ENCODE assay signal across 20 cellular contexts in the genomic region with DNA sequence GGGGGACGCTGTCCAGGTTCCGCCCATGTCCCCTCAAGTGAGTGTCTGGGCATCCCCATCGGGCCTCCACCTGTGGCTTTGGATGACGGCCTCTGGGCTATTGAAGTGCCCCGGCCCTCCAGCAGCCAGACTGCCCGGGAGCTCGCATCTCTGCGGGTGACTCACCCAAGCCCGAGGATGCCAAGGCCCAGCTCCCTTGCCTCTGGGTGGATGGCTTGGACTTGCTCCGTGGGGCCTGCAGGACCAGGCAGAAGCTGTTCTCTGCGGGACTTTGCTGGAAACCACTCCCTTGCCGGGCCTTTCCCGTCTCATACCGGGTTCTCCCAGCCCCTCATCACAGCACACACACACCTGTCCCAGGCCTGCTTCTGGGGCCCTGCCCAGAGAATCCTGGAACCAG. TPM values are rescaled to one million over a fixed set of nuclear protein-coding genes. Genes with fewer than 3 reads are reported as not detected.
DNase-seq lines count a peak whose midpoint lies in the region; ATAC-seq lines count a peak whose summit lies in the region.
"Had no signal": no experiment of that assay in that cellular context is flagged by ENCODE, and none has a peak within 500 bp of the region (broad histone marks: within the 10 kb centered on the region; RNA-seq: fewer than 3 reads in every experiment).

No MANE protein-coding gene starts in this region.

- H3K27me3 ChIP-seq in GM23248 (replicated peaks; ENCODE audit: insufficient read depth) (no peaks in the 10 kb centered on the region), adipocyte (replicated peaks; ENCODE audit: control insufficient read depth, insufficient read depth, low read length) (no peaks in the 10 kb centered on the region)
- H3K27me3 ChIP-seq: pancreas, sigmoid colon had no signal

- no peaks in the 10 kb centered on the region for H3K36me3 Mint-ChIP-seq in activated CD4-positive, alpha-beta T cell treated with anti-CD3 and anti-CD28 coated beads, Interleukin-2, amount 10 ng/mL, durations not matched to agents 24 days and 14 days (ENCODE audit: low read depth)
- H3K36me3 Mint-ChIP-seq: natural killer cell had no signal

- H3K4me3 ChIP-seq in GM23248, result no peak overlapping the region
- no peak overlapping the region for H3K4me3 ChIP-seq in adipocyte (ENCODE audit: low read length)
- H3K4me3 ChIP-seq: pancreas, sigmoid colon had no signal

- H3F3A ChIP-seq in GM23248 (ENCODE audit: insufficient read depth), result no peaks in the 10 kb centered on the region

- H3K4me3 Mint-ChIP-seq in activated CD4-positive, alpha-beta T cell treated with anti-CD3 and anti-CD28 coated beads, Interleukin-2, amount 10 ng/mL, durations not matched to agents 24 days and 14 days, result no peak overlapping the region
- H3K4me3 Mint-ChIP-seq: H9, natural killer cell, T-cell had no signal

- intact Hi-C loops in left cardiac atrium (cut with DNase I), result no loop called here
- intact Hi-C loops in activated CD4-positive, alpha-beta T cell treated with anti-CD3 and anti-CD28 coated beads, Interleukin-2, amount 10 ng/mL, durations not matched to agents 24 days and 14 days (cut with micrococcal nuclease), result no loop called here

- H2AFZ ChIP-seq in GM23248, result no peak overlapping the region

- no peaks in the 10 kb centered on the region for H3K9me3 ChIP-seq in GM23248 (ENCODE audit: low read depth)
- peaks cover 7% of the 10 kb centered on the region for H3K9me3 ChIP-seq in adipocyte (ENCODE audit: control insufficient read depth, low read length)
- H3K9me3 ChIP-seq: pancreas had no signal

- H3K36me3 ChIP-seq in GM23248 (ENCODE audit: low read depth) (no peaks in the 10 kb centered on the region), adipocyte (ENCODE audit: control insufficient read depth, insufficient read depth, low read length, severe bottlenecking) (no peaks in the 10 kb centered on the region)
- H3K36me3 ChIP-seq: pancreas had no signal

- no peaks in the 10 kb centered on the region for H3K4me1 Mint-ChIP-seq in activated CD4-positive, alpha-beta T cell treated with anti-CD3 and anti-CD28 coated beads, Interleukin-2, amount 10 ng/mL, durations not matched to agents 24 days and 14 days
- H3K4me1 Mint-ChIP-seq: H9, natural killer cell, T-cell had no signal

- H3K4me1 ChIP-seq in GM23248 (ENCODE audit: insufficient read depth) (no peaks in the 10 kb centered on the region), adipocyte (ENCODE audit: control insufficient read depth, insufficient read depth, low read length) (no peaks in the 10 kb centered on the region)
- H3K4me1 ChIP-seq: pancreas, sigmoid colon had no signal

- H3K79me2 ChIP-seq in GM23248 (ENCODE audit: insufficient read depth), result no peaks in the 10 kb centered on the region

- H4K20me1 ChIP-seq in GM23248 (ENCODE audit: insufficient read depth), result no peaks in the 10 kb centered on the region

- 24 to 32% methylated on average over 14 of the region's 14 CpGs for WGBS in GM23248 (ENCODE audit: low coverage in 1 of 2, low lambda C conversion rate in 2 of 2, missing lambda C conversion rate in 2 of 2), 2 experiments

- in situ Hi-C loops in GM23248 (cut with MboI), result no loop called here

- H3K4me2 ChIP-seq in GM23248 (ENCODE audit: unreplicated experiment), result no peak overlapping the region

- peaks cover 2% of the 10 kb centered on the region for H3K27me3 Mint-ChIP-seq in activated CD4-positive, alpha-beta T cell treated with anti-CD3 and anti-CD28 coated beads, Interleukin-2, amount 10 ng/mL, durations not matched to agents 24 days and 14 days
- H3K27me3 Mint-ChIP-seq: stimulated activated naive B cell treated with anti-CD40 and anti-IgM and Interleukin-4, amounts not matched to agents 10 μg/mL and 1 μg/mL and 100 μg/mL, for 72 hours; T-cell had no signal

- H3K9ac ChIP-seq in GM23248 (no peak overlapping the region), adipocyte (ENCODE audit: low read length) (no peak overlapping the region)

- no peak overlapping the region for H3K27ac ChIP-seq in GM23248
- H3K27ac ChIP-seq: pancreas, sigmoid colon had no signal

- H3K9me2 ChIP-seq in GM23248 (ENCODE audit: insufficient read depth), result no peaks in the 10 kb centered on the region

- peak; percentile 46 for DNase-seq in AG08395 (ENCODE audit: low spot score)
- peak; percentile 81 for DNase-seq in GM23248
- DNase-seq in adipocyte (ENCODE audit: low read depth), result peak; percentile 30
- DNase-seq in left cardiac atrium, result peak; percentile 15
- DNase-seq in SKM-1 (lab: John Stamatoyannopoulos, UW; ENCODE audit: unreplicated experiment), result no peak
- DNase-seq in NCI-H1048 (lab: John Stamatoyannopoulos, UW), result no peak
- DNase-seq in HUDEP-2 (lab: John Stamatoyannopoulos, UW; ENCODE audit: unreplicated experiment in 76 of 76), result no peak
- DNase-seq in activated CD4-positive, alpha-beta T cell treated with anti-CD3 and anti-CD28 coated beads, Interleukin-2, amount 10 ng/mL, durations not matched to agents 24 days and 14 days, result no peak
- DNase-seq: activated CD4-positive, alpha-beta T cell treated with anti-CD3 and anti-CD28 coated beads for 48 hours; DND-41; H9; left colon; natural killer cell; NCI-H1417; NCI-H524; sigmoid colon; T-cell had no signal

- H3K27ac Mint-ChIP-seq in activated CD4-positive, alpha-beta T cell treated with anti-CD3 and anti-CD28 coated beads, Interleukin-2, amount 10 ng/mL, durations not matched to agents 24 days and 14 days, result no peak overlapping the region
- H3K27ac Mint-ChIP-seq: activated T-helper 2 cell treated with anti-CD3 and anti-CD28 coated beads, Interferon-gamma antibody, Interleukin-2, Interleukin-4, amounts not matched to agents 10 μg/mL and 5 μg/mL and 100 μg/mL, durations not matched to agents 14 hours and 24 hours and 36 hours; natural killer cell; stimulated activated naive B cell treated with anti-CD40 and anti-IgM and Interleukin-4, amounts not matched to agents 10 μg/mL and 1 μg/mL and 100 μg/mL, for 72 hours; T-cell had no signal

- no peaks in the 10 kb centered on the region for H3K9me3 Mint-ChIP-seq in activated CD4-positive, alpha-beta T cell treated with anti-CD3 and anti-CD28 coated beads, Interleukin-2, amount 10 ng/mL, durations not matched to agents 24 days and 14 days
- H3K9me3 Mint-ChIP-seq: natural killer cell had no signal

- peak in 1 of 2 donors; percentile 26 for ATAC-seq in left cardiac atrium
- ATAC-seq: left colon, natural killer cell, pancreas, T-cell had no signal

RNA-seq across cellular contexts. Expression of gene DPYSL4, which starts 22.4 kb away (rescaled TPM):
- total RNA-seq in GM23248 (2014; rRNA removed; shearing (Covaris generic)), result 1.8 and 2.1 TPM in 2 replicates
- 2.1 and 2.5 TPM in 2 replicates for polyA plus RNA-seq in GM23248 (2016; fragmentation: Nextera tagmentation; extraction: Ambion mirVana)
- total RNA-seq in left cardiac atrium, result 1 to 10 TPM; 1.4 to 9.9 TPM
- total RNA-seq in activated CD4-positive, alpha-beta T cell treated with anti-CD3 and anti-CD28 coated beads, Interleukin-2, amount 10 ng/mL, durations not matched to agents 24 days and 14 days, result 32.5 TPM in 2 replicates

Comparison
In these comparisons a context has a peak if more than half of its experiments do, and no peak if none do; other contexts are left out.
1. DNase-seq: peak in AG08395 (single experiment), GM23248 (single experiment), adipocyte (single experiment) and left cardiac atrium (single experiment); none in SKM-1 (single experiment), NCI-H1048 (single experiment), HUDEP-2 (0 of 76) and activated CD4-positive, alpha-beta T cell treated with anti-CD3 and anti-CD28 coated beads, Interleukin-2, amount 10 ng/mL, durations not matched to agents 24 days and 14 days (single experiment).